15 cellular contexts compared by ENCODE assay signal in the genomic region with DNA sequence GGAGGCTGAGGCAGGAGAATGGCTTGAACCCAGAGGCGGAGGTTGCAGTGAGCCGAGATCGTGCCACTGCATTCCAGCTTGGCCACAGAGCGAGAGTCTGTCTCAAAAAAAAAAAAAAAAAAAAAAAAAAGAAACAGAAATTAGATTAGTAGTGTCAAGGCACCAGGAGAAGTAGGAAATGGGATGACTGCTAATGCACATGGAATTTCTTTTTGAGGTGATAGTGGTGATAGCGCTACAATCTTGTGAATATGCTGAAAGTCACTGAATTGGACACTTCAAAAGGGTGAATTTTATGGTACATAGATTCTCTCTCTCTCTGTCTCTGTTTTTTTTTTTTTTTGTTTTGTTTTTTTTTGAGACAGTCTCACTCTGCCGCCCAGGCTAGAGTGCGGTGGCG.
"Had no signal": no experiment of that assay in that cellular context is flagged by ENCODE, and none has a peak within 500 bp of the region (broad histone marks: within the 10 kb centered on the region; RNA-seq: fewer than 3 reads in every experiment).

No MANE protein-coding gene starts in this region.

- H3K27me3 ChIP-seq: gastrocnemius medialis, left lung, right lobe of liver, spleen, transverse colon had no signal

- H3K9me3 Mint-ChIP-seq: activated naive CD8-positive, alpha-beta T cell treated with anti-CD3 and anti-CD28 coated beads, Interleukin-2, amount 10 ng/mL, durations not matched to agents 7 days and 5 days had no signal

- H3K4me3 Mint-ChIP-seq: activated CD8-positive, alpha-beta T cell treated with anti-CD3 and anti-CD28 coated beads for 36 hours; activated naive CD8-positive, alpha-beta T cell treated with anti-CD3 and anti-CD28 coated beads, Interleukin-2, amount 10 ng/mL, durations not matched to agents 7 days and 5 days had no signal

- H3K27me3 Mint-ChIP-seq: activated CD8-positive, alpha-beta T cell treated with anti-CD3 and anti-CD28 coated beads for 36 hours had no signal

- H3K4me1 ChIP-seq: gastrocnemius medialis, psoas muscle, right lobe of liver, transverse colon had no signal

- DNase-seq: activated CD4-positive, CD25-positive, alpha-beta regulatory T cell treated with anti-CD3 and anti-CD28 coated beads, Interleukin-2, amount 50 U/mL, for 72 hours; activated gamma-delta T cell; activated naive CD8-positive, alpha-beta T cell treated with anti-CD3 and anti-CD28 coated beads, Interleukin-2, amount 10 ng/mL, durations not matched to agents 7 days and 5 days; aorta; gastrocnemius medialis; heart right ventricle; islet precursor cell; left lung; psoas muscle; right lobe of liver; spleen; stimulated activated naive CD4-positive, alpha-beta T cell; substantia nigra; transverse colon had no signal

- H3K27ac Mint-ChIP-seq: activated naive CD8-positive, alpha-beta T cell treated with anti-CD3 and anti-CD28 coated beads, Interleukin-2, amount 10 ng/mL, durations not matched to agents 7 days and 5 days had no signal

- H3K36me3 Mint-ChIP-seq: activated naive CD8-positive, alpha-beta T cell treated with anti-CD3 and anti-CD28 coated beads, Interleukin-2, amount 10 ng/mL, durations not matched to agents 7 days and 5 days had no signal

- H3K9me3 ChIP-seq: gastrocnemius medialis, left lung, psoas muscle, right lobe of liver, spleen, transverse colon had no signal

- H3K4me3 ChIP-seq: gastrocnemius medialis, heart right ventricle, left lung, psoas muscle, right lobe of liver, spleen, transverse colon had no signal

- ATAC-seq: gastrocnemius medialis, heart right ventricle, left lung, psoas muscle, right lobe of liver had no signal

- H3K36me3 ChIP-seq: gastrocnemius medialis, heart right ventricle, left lung, right lobe of liver, spleen, transverse colon had no signal

- H3K27ac ChIP-seq: gastrocnemius medialis, heart right ventricle, left lung, psoas muscle, right lobe of liver, transverse colon had no signal
